8 cellular contexts compared by ENCODE assay signal in the genomic region with DNA sequence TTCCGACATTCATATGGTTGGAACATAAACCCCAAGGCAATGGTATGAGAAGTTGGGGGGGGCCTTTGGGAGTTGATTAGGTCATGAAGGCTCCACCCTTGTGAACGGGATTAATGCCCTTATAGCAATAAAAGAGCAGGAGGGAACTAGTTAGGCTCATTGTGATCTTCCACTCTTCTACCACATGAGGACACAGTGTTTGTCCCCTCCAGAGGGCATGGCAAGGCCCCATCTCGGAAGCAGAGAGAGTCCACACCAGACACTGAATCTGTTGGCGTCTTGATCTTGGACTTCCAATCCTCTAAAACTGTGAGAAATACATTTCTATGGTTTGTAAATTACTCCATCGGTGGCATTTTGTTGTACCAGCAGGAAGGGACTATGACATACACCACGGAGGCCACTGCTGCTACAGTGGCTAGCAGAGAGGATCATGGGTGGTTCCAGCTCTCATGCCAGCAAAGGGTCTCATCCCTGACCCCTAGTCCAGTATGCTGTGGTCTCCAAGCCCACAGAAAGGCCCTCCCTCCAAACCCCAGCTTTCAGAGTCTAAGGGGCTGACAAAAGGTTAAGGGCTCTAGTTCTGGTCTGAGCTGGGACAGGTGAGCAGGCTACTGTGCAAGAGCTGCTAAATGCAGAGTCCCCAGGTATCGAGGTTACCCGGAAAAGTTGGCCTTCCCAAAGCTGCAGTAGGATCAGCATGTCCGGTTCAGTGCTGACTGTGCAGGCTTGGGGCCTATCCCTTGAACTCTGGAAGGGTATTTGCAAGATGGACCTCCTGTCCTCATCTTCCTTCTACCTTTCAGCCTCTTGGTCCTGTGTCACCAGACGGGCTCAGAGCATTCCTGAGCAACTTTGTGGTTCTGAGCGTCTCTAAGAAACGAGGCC. TPM values are rescaled to one million over a fixed set of nuclear protein-coding genes. Genes with fewer than 3 reads are reported as not detected.
DNase-seq lines count a peak whose midpoint lies in the region; ATAC-seq, FAIRE-seq and TF ChIP-seq lines count a peak whose summit lies in the region.

No MANE protein-coding gene starts in this region.

- H2BK15ac ChIP-seq in H1 (ENCODE audit: low read length), result peak overlapping the region; percentile 55; the same call in 1 of the 2 replicates

- H3K23ac ChIP-seq in H1 (ENCODE audit: insufficient read length) (no peak overlapping the region), trophoblast cell (ENCODE audit: low read length) (no peak overlapping the region)

- no peak overlapping the region for H2AFZ ChIP-seq in H1 (ENCODE audit: low read length)
- peak overlapping the region; percentile 14 for H2AFZ ChIP-seq in trophoblast cell (ENCODE audit: insufficient read depth, low read length, poor library complexity)

- H4K91ac ChIP-seq in H1 (replicated peaks; ENCODE audit: insufficient read length, low read length) (no peak overlapping the region), trophoblast cell (ENCODE audit: low read depth, low read length) (peak overlapping the region; percentile 71)

- DNase-seq in CD4-positive, alpha-beta T cell, result peak in 3 of 10 experiments; percentile 1 to 55 (median 21)
- DNase-seq in T-cell (peak in 4 of 34 experiments; percentile 14 to 42 (median 22)), H1 (ENCODE audit: low read depth in 1 of 2, low spot score in 2 of 2) (no peak), trophoblast cell (no peak), NCI-H345 treated with DMSO at 0.1 percent for 48 hours (lab: John Stamatoyannopoulos, UW; ENCODE audit: unreplicated experiment) (no peak), OCI-M2 (lab: John Stamatoyannopoulos, UW; ENCODE audit: unreplicated experiment) (no peak), ecto neural progenitor cell (ENCODE audit: low spot score) (no peak), NCI-H1092 treated with DMSO at 0.1 percent for 48 hours (lab: John Stamatoyannopoulos, UW) (no peak)

- H3K9ac ChIP-seq in H1 (replicated peaks in 1 of 4; ENCODE audit: extremely low read depth in 1 of 4, low read depth in 3 of 4, low read length in 3 of 4), result no peak overlapping the region
- H3K9ac ChIP-seq in trophoblast cell (ENCODE audit: low read length), result no peak overlapping the region

- H4K12ac ChIP-seq in trophoblast cell (ENCODE audit: low read depth, low read length), result no peak overlapping the region

- H4K5ac ChIP-seq in H1 (ENCODE audit: insufficient read length, low read depth, low read length), result no peak overlapping the region

- H3K14ac ChIP-seq in H1 (ENCODE audit: insufficient read length) (no peak overlapping the region), trophoblast cell (ENCODE audit: low read length) (peak overlapping the region; percentile 52)

- H3K18ac ChIP-seq in H1 (ENCODE audit: extremely low read depth, low read length) (no peak overlapping the region), trophoblast cell (ENCODE audit: low read length) (peak overlapping the region; percentile 47)

- no peak overlapping the region for H2AK5ac ChIP-seq in H1 (ENCODE audit: low read depth, low read length)
- H2AK5ac ChIP-seq in trophoblast cell (ENCODE audit: low read length), result peak overlapping the region; percentile 61

- no peak overlapping the region for H2BK20ac ChIP-seq in H1 (ENCODE audit: low read length)

- TF ChIP-seq CTCF in CD4-positive, alpha-beta T cell (IDR thresholded peaks at IDR 0.05), result no peak
- no peak for TF ChIP-seq CTCF in H1 (IDR thresholded peaks at IDR 0.05; ENCODE audit: control extremely low read depth in 1 of 3, insufficient read depth in 1 of 3, low read depth in 1 of 3, low read length in 3 of 3)

- H3K79me1 ChIP-seq in H1 (ENCODE audit: low read depth, low read length), result no peaks in the 10 kb centered on the region
- H3K79me1 ChIP-seq in trophoblast cell (ENCODE audit: low read length), result peaks cover 68% of the 10 kb centered on the region

- no peak overlapping the region for H3K4me3 ChIP-seq in H1 (ENCODE audit: extremely low read depth in 1 of 4, insufficient read depth in 2 of 4, low read depth in 3 of 4, low read length in 4 of 4)
- H3K4me3 ChIP-seq in trophoblast cell (ENCODE audit: low read depth, low read length), result no peak overlapping the region

- TF ChIP-seq EP300 in H1 (IDR thresholded peaks at IDR 0.05; ENCODE audit: borderline replicate concordance in 1 of 2, low read depth in 2 of 2, low read length in 2 of 2), result no peak

- H4K8ac ChIP-seq in H1 (ENCODE audit: extremely low read depth, insufficient read depth, low read length), result no peak overlapping the region
- H4K8ac ChIP-seq in trophoblast cell (ENCODE audit: low read depth, low read length), result no peak overlapping the region

- peak overlapping the region; percentile 92 for H3K27ac Mint-ChIP-seq in CD4-positive, alpha-beta T cell
- H3K27ac Mint-ChIP-seq in T-cell, result peak overlapping the region; percentile 88 to 90

- WGBS in H1 (ENCODE audit: extremely low coverage in 1 of 2, insufficient coverage in 1 of 2, insufficient read length in 1 of 2, insufficient replicate concordance in 2 of 2, low coverage in 1 of 2, low lambda C conversion rate in 2 of 2, missing lambda C conversion rate in 1 of 2), 2 experiments, result 88% methylated on average over 10 of the region's 12 CpGs; no CpG with 5 or more reads in 1 of the 2 experiments
- no CpG with 5 or more reads among the region's 12 CpGs for WGBS in trophoblast cell (ENCODE audit: extremely low coverage, insufficient coverage, insufficient read length)

- H3K4me1 ChIP-seq in H1 (replicated peaks in 1 of 4; ENCODE audit: control insufficient read depth in 3 of 4, insufficient read depth in 4 of 4, low read length in 3 of 4) (peaks cover 0 to 5% (median under 1%) of the 10 kb centered on the region in 4 experiments; a peak in 1 of 7 replicates), trophoblast cell (ENCODE audit: control insufficient read depth in 1 of 2, insufficient read depth in 2 of 2, low read length in 2 of 2) (peaks cover 69 to 79% of the 10 kb centered on the region in 2 experiments)

- H3K4ac ChIP-seq in H1 (replicated peaks; ENCODE audit: insufficient read length, low read depth, low read length), result no peak overlapping the region
- peak overlapping the region; percentile 22 for H3K4ac ChIP-seq in trophoblast cell (ENCODE audit: low read depth, low read length)

- no peaks in the 10 kb centered on the region for H3K27me3 ChIP-seq in CD4-positive, alpha-beta T cell (ENCODE audit: control insufficient read depth, insufficient read depth, low read length)
- H3K27me3 ChIP-seq in H1 (replicated peaks in 1 of 4; ENCODE audit: control insufficient read depth in 3 of 4, extremely low read depth in 1 of 4, insufficient read depth in 3 of 4, low read length in 3 of 4) (no peaks in the 10 kb centered on the region; a peak in 1 of 7 replicates), trophoblast cell (ENCODE audit: insufficient read depth, low read length) (no peaks in the 10 kb centered on the region)

- CTCF ChIA-PET in CD4-positive, alpha-beta T cell (lab: Charles Lee), result interaction anchor here (1.0 to 5.3 kb wide), 5 partner anchors 11 to 137 kb away, joined by 3 to 28 read pairs (median 11); no protein-coding TSS in a partner anchor
- CTCF ChIA-PET in T-cell (lab: Charles Lee), result interaction anchor here in 1 of 2 donors (0.6 to 3.0 kb wide), 6 partner anchors 9 to 135 kb away, joined by 3 to 29 read pairs (median 4); partner anchors contain the start of gene TOP2A
- CTCF ChIA-PET in H1 (lab: Charles Lee; ENCODE audit: partially characterized antibody), result interaction anchor here (0.9 to 9.1 kb wide), 6 partner anchors 8 to 187 kb away, joined by 3 to 80 read pairs (median 4); no protein-coding TSS in a partner anchor

- no peak for FAIRE-seq in H1 (lab: Jason Lieb, UNC)

- no peaks in the 10 kb centered on the region for H3K9me3 Mint-ChIP-seq in CD4-positive, alpha-beta T cell
- H3K9me3 Mint-ChIP-seq in T-cell, result no peaks in the 10 kb centered on the region

- H3K36me3 ChIP-seq in H1 (ENCODE audit: control insufficient read depth in 2 of 4, insufficient read depth in 4 of 4, low read length in 3 of 4), result no peaks in the 10 kb centered on the region
- H3K36me3 ChIP-seq in trophoblast cell (ENCODE audit: control insufficient read depth in 1 of 2, insufficient read depth in 2 of 2, low read length in 2 of 2), result peaks cover 0 to 3% of the 10 kb centered on the region in 2 experiments

- TF ChIP-seq RAD21 in H1 (IDR thresholded peaks at IDR 0.05 in 1 of 2, conservative IDR thresholded peaks at IDR 0.05 in 1 of 2; ENCODE audit: low read depth in 2 of 2, low read length in 2 of 2), result no peak

- H2BK5ac ChIP-seq in H1 (ENCODE audit: low read depth, low read length) (no peak overlapping the region), trophoblast cell (ENCODE audit: low read depth, low read length, poor library complexity) (peak overlapping the region; percentile 50)

- no peak for ATAC-seq in CD4-positive, alpha-beta T cell (ENCODE audit: poor library complexity)
- peak in 1 of 4 experiments; percentile 18 for ATAC-seq in T-cell (replicated peaks in 1 of 4)

- H3K36me3 Mint-ChIP-seq in CD4-positive, alpha-beta T cell (ENCODE audit: low read depth), result peaks cover 77% of the 10 kb centered on the region
- H3K36me3 Mint-ChIP-seq in T-cell, result peaks cover 49% of the 10 kb centered on the region

- peaks cover 99% of the 10 kb centered on the region for H3K4me1 Mint-ChIP-seq in CD4-positive, alpha-beta T cell (ENCODE audit: low read depth)
- peaks cover 98 to 99% (median 99%) of the 10 kb centered on the region in 3 donors for H3K4me1 Mint-ChIP-seq in T-cell

- intact Hi-C loops in CD4-positive, alpha-beta T cell (cut with DNase I, micrococcal nuclease), result loop anchor here in 1 of 2 experiments (1.0 kb wide), 1 partner anchor 7 kb away; no protein-coding TSS in a partner anchor

- peak overlapping the region; percentile 78 for H3K4me3 Mint-ChIP-seq in CD4-positive, alpha-beta T cell
- peak overlapping the region in 1 of 3 donors; percentile 84 for H3K4me3 Mint-ChIP-seq in T-cell

- no peak overlapping the region for H2BK120ac ChIP-seq in H1 (replicated peaks; ENCODE audit: low read depth, low read length)
- peak overlapping the region; percentile 39 for H2BK120ac ChIP-seq in trophoblast cell (ENCODE audit: insufficient read depth, low read length, poor library complexity)

- no peaks in the 10 kb centered on the region for H4K20me1 ChIP-seq in H1 (replicated peaks in 1 of 2; ENCODE audit: control insufficient read depth in 1 of 2, insufficient read depth in 2 of 2, low read length in 2 of 2)

- no peak for TF ChIP-seq POLR2A in H1 (IDR thresholded peaks at IDR 0.05; ENCODE audit: control extremely low read depth in 1 of 2, low read depth in 2 of 2, low read length in 2 of 2)

- POLR2A ChIA-PET in CD4-positive, alpha-beta T cell (lab: Charles Lee), result interaction anchor here (0.6 to 33.8 kb wide), 17 partner anchors 10 to 230 kb away, joined by 3 to 1290 read pairs (median 8); partner anchors contain the start of genes CCR7, IGFBP4, KRT24 and SMARCE1
- POLR2A ChIA-PET in T-cell (lab: Charles Lee) (interaction anchor here in 1 of 2 donors (1.0 kb wide), 1 partner anchor 61 kb away, joined by 4 read pairs; no protein-coding TSS in a partner anchor), H1 (lab: Charles Lee; ENCODE audit: partially characterized antibody) (interaction anchor here (0.6 to 1.0 kb wide), 3 partner anchors 9 to 130 kb away, joined by 3 read pairs; no protein-coding TSS in a partner anchor)

- no peak overlapping the region for H3K4me2 ChIP-seq in H1 (ENCODE audit: insufficient read depth in 1 of 2, low read depth in 2 of 2, low read length in 2 of 2)
- H3K4me2 ChIP-seq in trophoblast cell (ENCODE audit: low read length), result no peak overlapping the region

- H3K27me3 Mint-ChIP-seq in CD4-positive, alpha-beta T cell, result no peaks in the 10 kb centered on the region
- H3K27me3 Mint-ChIP-seq in T-cell, result no peaks in the 10 kb centered on the region

- no peaks in the 10 kb centered on the region for H3K9me3 ChIP-seq in CD4-positive, alpha-beta T cell (ENCODE audit: control insufficient read depth, low read length)
- H3K9me3 ChIP-seq in H1 (ENCODE audit: insufficient read depth in 2 of 2, low read depth in 1 of 2, low read length in 1 of 2) (no peaks in the 10 kb centered on the region), trophoblast cell (ENCODE audit: insufficient read depth, low read depth, low read length) (peaks cover 4% of the 10 kb centered on the region)

- no peak overlapping the region for H2BK12ac ChIP-seq in H1 (ENCODE audit: low read depth, low read length)
- peak overlapping the region; percentile 45 for H2BK12ac ChIP-seq in trophoblast cell (ENCODE audit: low read length)

- H3K27ac ChIP-seq in CD4-positive, alpha-beta T cell (ENCODE audit: low read depth, low read length), result peak overlapping the region; percentile 100
- no peak overlapping the region for H3K27ac ChIP-seq in H1 (ENCODE audit: low read depth, low read length)
- H3K27ac ChIP-seq in trophoblast cell (ENCODE audit: low read depth, low read length), result peak overlapping the region; percentile 49

- no peaks in the 10 kb centered on the region for H3K23me2 ChIP-seq in H1 (ENCODE audit: low read depth, low read length)

- no peak overlapping the region for H3K56ac ChIP-seq in H1 (replicated peaks; ENCODE audit: insufficient read length, low read depth, low read length)

- H3K79me2 ChIP-seq in H1 (ENCODE audit: control insufficient read depth in 1 of 2, insufficient read depth in 2 of 2, low read length in 2 of 2) (no peaks in the 10 kb centered on the region), trophoblast cell (ENCODE audit: control insufficient read depth, insufficient read depth, low read length, poor library complexity) (peaks cover 2% of the 10 kb centered on the region)

RNA-seq across cellular contexts. Expression of gene CCR7, which starts 12.2 kb away (rescaled TPM):
- total RNA-seq in CD4-positive, alpha-beta T cell, result 100 to 1,000 TPM; 170 to 180 TPM
- total RNA-seq in T-cell, result 100 to 1,000 TPM; 173 to 438 (median 340) TPM
- total RNA-seq in H1 (2021; fragmentation: NEBNext Ultra II Directional; extraction: Animal tissue kit (Norgen Biotek cat#: 25700)), result 0.17 TPM in 1 of 2 replicates, not detected in the other
- 0.12 and 0.28 TPM in 2 replicates for polyA plus RNA-seq in H1 (2011; rRNA removed)
- polyA plus RNA-seq in H1 (2011; cell fraction: cytosol; rRNA removed), result 0.16 TPM
- 0.27 TPM for polyA plus RNA-seq in H1 (2011; cell fraction: nucleus; rRNA removed)
- polyA plus RNA-seq in H1 (2012, experiment 1 of 2), result 0.11 to 0.33 TPM in 2 of 4 replicates, not detected in the others
- polyA plus RNA-seq in H1 (2012, experiment 2 of 2), result 0.14 TPM
- polyA plus RNA-seq in H1 (2013, experiment 1 of 2), result 0.30 TPM
- 0.24 TPM for polyA plus RNA-seq in H1 (2013, experiment 2 of 2)
- not detected in 2 replicates for polyA minus RNA-seq in H1 (2011; rRNA and poly(A)+ RNA removed)
- polyA minus RNA-seq in H1 (2011; cell fraction: cytosol; rRNA and poly(A)+ RNA removed), result not detected
- polyA minus RNA-seq in H1 (2011; cell fraction: nucleus; rRNA and poly(A)+ RNA removed), result not detected
- 217 and 236 TPM in 2 replicates for polyA plus RNA-seq in trophoblast cell (2013)

RNA-seq across cellular contexts. Expression of gene TNS4, which starts 51.6 kb away (rescaled TPM):
- total RNA-seq in CD4-positive, alpha-beta T cell, result 1 to 10 TPM; 3.0 to 4.2 TPM
- total RNA-seq in T-cell, result 1 to 10 TPM in 2 of 5 donors, under 1 TPM in 3; 0.55 to 3.7 (median 0.66) TPM
- total RNA-seq in H1 (2021; fragmentation: NEBNext Ultra II Directional; extraction: Animal tissue kit (Norgen Biotek cat#: 25700)), result 0.20 and 0.80 TPM in 2 replicates
- 0.21 and 0.39 TPM in 2 replicates for polyA plus RNA-seq in H1 (2011; rRNA removed)
- polyA plus RNA-seq in H1 (2011; cell fraction: cytosol; rRNA removed), result 0.49 TPM
- polyA plus RNA-seq in H1 (2011; cell fraction: nucleus; rRNA removed), result 0.54 TPM
- 0.21 to 0.76 TPM (median 0.30 TPM) in 4 replicates for polyA plus RNA-seq in H1 (2012, experiment 1 of 2)
- polyA plus RNA-seq in H1 (2012, experiment 2 of 2), result 0.10 TPM
- polyA plus RNA-seq in H1 (2013, experiment 1 of 2), result 0.39 TPM
- 0.63 TPM for polyA plus RNA-seq in H1 (2013, experiment 2 of 2)
- 0.60 and 0.66 TPM in 2 replicates for polyA minus RNA-seq in H1 (2011; rRNA and poly(A)+ RNA removed)
- not detected for polyA minus RNA-seq in H1 (2011; cell fraction: cytosol; rRNA and poly(A)+ RNA removed)
- 0.90 TPM for polyA minus RNA-seq in H1 (2011; cell fraction: nucleus; rRNA and poly(A)+ RNA removed)
- 0.79 and 1.1 TPM in 2 replicates for polyA plus RNA-seq in trophoblast cell (2013)

Comparison
In these comparisons a context has a peak if more than half of its experiments do, and no peak if none do; other contexts are left out.
1. RNA of gene CCR7, which starts 12.2 kb away (total RNA-seq): 173 to 438 TPM in T-cell and 170 to 180 TPM in CD4-positive, alpha-beta T cell; 0.17 TPM in H1; every median in the first group is over 100 times any median in the second.